In genomic region chr4:164012396-164013027, GRCh38 we compare ENCODE assay signal across 8 cellular contexts.
DNase-seq lines count a peak whose midpoint lies in the region; ATAC-seq and TF ChIP-seq lines count a peak whose summit lies in the region.

No MANE protein-coding gene starts in this region.

- in situ Hi-C loops in GM13977 (cut with MboI; ENCODE audit: low pct_unique_long_range_greater_than_20kb, low sequenced_read_pairs, unreplicated experiment), result loop anchor here (10.0 to 25.0 kb wide), 2 partner anchors 325 to 458 kb away; no protein-coding TSS in a partner anchor
- in situ Hi-C loops in brain microvascular endothelial cell (cut with HindIII; ENCODE audit: low pct_ligation_motif_present, low sequenced_read_pairs), result no loop called here

- TF ChIP-seq CTCF in GM13977 (IDR thresholded peaks at IDR 0.05; ENCODE audit: extremely low read depth, insufficient read depth, missing control alignments) (peak; percentile 57), brain microvascular endothelial cell (IDR thresholded peaks at IDR 0.05; ENCODE audit: low read depth, low read length, missing control alignments) (peak; percentile 80)

- H3K27me3 ChIP-seq in brain microvascular endothelial cell (replicated peaks), result no peaks in the 10 kb centered on the region

- DNase-seq in GM13977 (ENCODE audit: low spot score) (peak; percentile 5), H4 (ENCODE audit: low spot score) (peak; percentile 21), NCI-H226 (peak; percentile 24), brain microvascular endothelial cell (peak; percentile 13), retina (peak; percentile 51), SIG-M5 (lab: John Stamatoyannopoulos, UW) (no peak), HCEC 1CT (no peak)

- no peak for ATAC-seq in HG03139 (IDR thresholded peaks at IDR 0.05; ENCODE audit: unreplicated experiment)

- H3K36me3 ChIP-seq in brain microvascular endothelial cell (replicated peaks), result no peaks in the 10 kb centered on the region

- H3K27ac ChIP-seq in brain microvascular endothelial cell, result no peak overlapping the region

- H3K4me3 ChIP-seq in brain microvascular endothelial cell (ENCODE audit: low read depth, low read length), result no peak overlapping the region

Comparison
In these comparisons a context has a peak if more than half of its experiments do, and no peak if none do; other contexts are left out.
1. DNase-seq: peak in GM13977 (single experiment), H4 (single experiment), NCI-H226 (single experiment), brain microvascular endothelial cell (single experiment) and retina (single experiment); none in SIG-M5 (single experiment) and HCEC 1CT (single experiment).